ENCODE assay signal across 9 cellular contexts in genomic region chr14:103105580-103106168, GRCh38. TPM values are rescaled to one million over a fixed set of nuclear protein-coding genes. Genes with fewer than 3 reads are reported as not detected.
DNase-seq lines count a peak whose midpoint lies in the region; ATAC-seq, FAIRE-seq and TF ChIP-seq lines count a peak whose summit lies in the region.
"Had no signal": no experiment of that assay in that cellular context is flagged by ENCODE, and none has a peak within 500 bp of the region (broad histone marks: within the 10 kb centered on the region; RNA-seq: fewer than 3 reads in every experiment).

No MANE protein-coding gene starts in this region.

- TF ChIP-seq POLR2A in GM12891 (IDR thresholded peaks at IDR 0.05; ENCODE audit: low read depth, low read length) = no peak

- H3K4me1 ChIP-seq in kidney (ENCODE audit: control insufficient read depth in 1 of 2, insufficient read depth in 1 of 2, low read depth in 1 of 2, low read length in 2 of 2) = peaks cover 5 to 19% of the 10 kb centered on the region in 2 donors

- peak; percentile 89 for DNase-seq in COLO668 (lab: John Stamatoyannopoulos, UW; ENCODE audit: unreplicated experiment)
- DNase-seq in GM13977 (ENCODE audit: low spot score) = peak; percentile 77
- peak; percentile 65 for DNase-seq in NCI-H510A (lab: John Stamatoyannopoulos, UW)
- DNase-seq in bronchial epithelial cell (ENCODE audit: low read depth) = no peak
- DNase-seq in kidney = no peak
- DNase-seq in GM12891 (ENCODE audit: insufficient read length, low spot score) = no peak

- FAIRE-seq in bronchial epithelial cell (lab: Jason Lieb, UNC) (no peak), kidney (lab: Jason Lieb, UNC) (no peak), GM12891 (lab: Jason Lieb, UNC) (no peak)

- no peaks in the 10 kb centered on the region for H3K9me3 ChIP-seq in kidney (ENCODE audit: control insufficient read depth in 1 of 2, low read length in 2 of 2)

- peaks cover 32% of the 10 kb centered on the region for H3K27me3 ChIP-seq in bronchial epithelial cell (ENCODE audit: control insufficient read depth, insufficient read depth, low read length)

- H3K27ac ChIP-seq in kidney (ENCODE audit: low read depth in 2 of 2, low read length in 2 of 2) = no peak overlapping the region

- intact Hi-C loops in kidney (cut with DNase I) = loop anchor here (10.0 kb wide), 2 partner anchors 69 to 189 kb away; no protein-coding TSS in a partner anchor

- ATAC-seq in HG03196 (IDR thresholded peaks at IDR 0.05; ENCODE audit: unreplicated experiment) (no peak), HG03139 (IDR thresholded peaks at IDR 0.05; ENCODE audit: unreplicated experiment) (no peak)

- no peaks in the 10 kb centered on the region for H3K36me3 ChIP-seq in bronchial epithelial cell (ENCODE audit: control insufficient read depth, insufficient read depth, low read length)
- no peaks in the 10 kb centered on the region for H3K36me3 ChIP-seq in kidney (ENCODE audit: control insufficient read depth in 1 of 2, insufficient read depth in 2 of 2, low read length in 2 of 2)

- TF ChIP-seq CTCF in GM13977 (IDR thresholded peaks at IDR 0.05; ENCODE audit: extremely low read depth, insufficient read depth, missing control alignments) (peak; percentile 40), bronchial epithelial cell (IDR thresholded peaks at IDR 0.05; ENCODE audit: insufficient read depth, low read length, severe bottlenecking) (peak; percentile 28), kidney (IDR thresholded peaks at IDR 0.05; ENCODE audit: borderline replicate concordance, extremely low read depth, insufficient read depth) (no peak)

- H3K9ac ChIP-seq in kidney (ENCODE audit: low read length in 2 of 2) = no peak overlapping the region

- in situ Hi-C loops in GM13977 (cut with MboI; ENCODE audit: low pct_unique_long_range_greater_than_20kb, low sequenced_read_pairs, unreplicated experiment) = no loop called here

- H3K4me3 ChIP-seq in bronchial epithelial cell (ENCODE audit: low read depth, low read length) (no peak overlapping the region), kidney (ENCODE audit: low read length in 2 of 2) (no peak overlapping the region)

TF ChIP-seq in GM12891, 5 proteins besides CTCF, POLR2A, EP300 and RAD21:
- no peak for TF ChIP-seq SPI1 (IDR thresholded peaks at IDR 0.05; ENCODE audit: low read depth, low read length)
- TF ChIP-seq POU2F2 (IDR thresholded peaks at IDR 0.05; ENCODE audit: low read depth, low read length) = no peak
- no peak for TF ChIP-seq TAF1 (IDR thresholded peaks at IDR 0.05; ENCODE audit: low read depth, low read length)
- TF ChIP-seq PAX5 (IDR thresholded peaks at IDR 0.05; ENCODE audit: insufficient read depth, low read length, severe bottlenecking) = no peak
- TF ChIP-seq POLR2AphosphoS5 (IDR thresholded peaks at IDR 0.05; ENCODE audit: low read depth, low read length) = no peak

RNA-seq across cellular contexts. Expression of gene EXOC3L4, which starts 11.1 kb away (rescaled TPM):
- total RNA-seq in bronchial epithelial cell = 0.26 TPM in 1 of 2 replicates, not detected in the other
- total RNA-seq in kidney = 11.6 TPM
- 15.6 TPM for polyA plus RNA-seq in kidney (ENCODE audit: insufficient read depth, low read depth, low replicate concordance)
- not detected for polyA plus RNA-seq in GM12891 (2012; ENCODE audit: low read depth, missing spikeins)

RNA-seq across cellular contexts. Expression of gene TNFAIP2, which starts 17.6 kb away (rescaled TPM):
- 5.3 and 21.1 TPM in 2 replicates for total RNA-seq in bronchial epithelial cell
- 301 TPM for total RNA-seq in kidney
- 42.9 TPM for polyA plus RNA-seq in kidney (ENCODE audit: insufficient read depth, low read depth, low replicate concordance)
- polyA plus RNA-seq in GM12891 (2012; ENCODE audit: low read depth, missing spikeins) = 68.7 TPM

RNA-seq across cellular contexts. Expression of gene LBHD2, which starts 21.7 kb away (rescaled TPM):
- total RNA-seq in bronchial epithelial cell (not detected in 2 replicates), kidney (not detected)
- polyA plus RNA-seq in kidney (ENCODE audit: insufficient read depth, low read depth, low replicate concordance) = 0.82 TPM
- not detected for polyA plus RNA-seq in GM12891 (2012; ENCODE audit: low read depth, missing spikeins)
- total RNA-seq: posterior vena cava had no signal

RNA-seq across cellular contexts. Expression of gene CDC42BPB, which starts 48.3 kb away (rescaled TPM):
- total RNA-seq in bronchial epithelial cell (55.0 and 85.6 TPM in 2 replicates), kidney (127 TPM)
- polyA plus RNA-seq in kidney (ENCODE audit: insufficient read depth, low read depth, low replicate concordance) = 22.5 TPM
- 11.6 TPM for polyA plus RNA-seq in GM12891 (2012; ENCODE audit: low read depth, missing spikeins)

Comparison
In these comparisons a context has a peak if more than half of its experiments do, and no peak if none do; other contexts are left out.
1. DNase-seq: peak in COLO668 (single experiment), GM13977 (single experiment) and NCI-H510A (single experiment); none in bronchial epithelial cell (single experiment), kidney (single experiment) and GM12891 (single experiment).
2. RNA of gene EXOC3L4, which starts 11.1 kb away (total RNA-seq): 11.6 TPM in kidney (single experiment); 0.26 TPM in bronchial epithelial cell; every median in the first group is over 10 times any median in the second.
3. RNA of gene TNFAIP2, which starts 17.6 kb away (total RNA-seq): 301 TPM in kidney (single experiment); 5.3 to 21.1 TPM in bronchial epithelial cell; every median in the first group is over 10 times any median in the second.